ENCODE assay signal across 8 cellular contexts in genomic region chr11:9384535-9385287, GRCh38. TPM values are rescaled to one million over a fixed set of nuclear protein-coding genes. Genes with fewer than 3 reads are reported as not detected.
DNase-seq lines count a peak whose midpoint lies in the region; ATAC-seq and TF ChIP-seq lines count a peak whose summit lies in the region.

IPO7 (plus strand) TSS chr11:9384652; CDS start chr11:9384764, 112 bp downstream.

- H3K9ac ChIP-seq in iPS-18a (ENCODE audit: low read length), result peak within 1 kb of the TSS; percentile 99
- H3K9ac ChIP-seq in skeletal muscle tissue (ENCODE audit: low read depth in 1 of 3, low read length in 3 of 3), result peak within 1 kb of the TSS; percentile 97 to 98 (median 97)

- TF ChIP-seq CTCF in 22Rv1 (IDR thresholded peaks at IDR 0.05), result peak; percentile 55
- peak; percentile 63 for TF ChIP-seq CTCF in brain microvascular endothelial cell (IDR thresholded peaks at IDR 0.05; ENCODE audit: low read depth, low read length, missing control alignments)

- H3K4me1 ChIP-seq in iPS-18a (ENCODE audit: control insufficient read depth, low read depth, low read length) (peaks cover 20% of the 10 kb centered on the region), skeletal muscle tissue (ENCODE audit: control insufficient read depth in 3 of 3, insufficient read depth in 3 of 3, low read length in 3 of 3) (peaks cover 13 to 17% (median 16%) of the 10 kb centered on the region in 3 donors)

- H3K27me3 ChIP-seq in brain microvascular endothelial cell (replicated peaks), result no peaks in the 10 kb centered on the region
- H3K27me3 ChIP-seq in iPS-18a (ENCODE audit: control insufficient read depth, insufficient read depth, low read length), result no peaks in the 10 kb centered on the region
- H3K27me3 ChIP-seq in skeletal muscle tissue (ENCODE audit: control insufficient read depth in 3 of 3, insufficient read depth in 3 of 3, low read length in 3 of 3), result no peaks in the 10 kb centered on the region

- peak; percentile 65 for ATAC-seq in GM18508 (IDR thresholded peaks at IDR 0.05; ENCODE audit: insufficient read depth, unreplicated experiment)
- peak; percentile 93 for ATAC-seq in HG03025 (IDR thresholded peaks at IDR 0.05; ENCODE audit: low FRiP score, unreplicated experiment)

- no peaks in the 10 kb centered on the region for H3K36me3 ChIP-seq in brain microvascular endothelial cell (replicated peaks)
- H3K36me3 ChIP-seq in iPS-18a (ENCODE audit: control insufficient read depth, low read depth, low read length), result peaks cover 14% of the 10 kb centered on the region
- no peaks in the 10 kb centered on the region for H3K36me3 ChIP-seq in skeletal muscle tissue (ENCODE audit: control insufficient read depth in 3 of 3, insufficient read depth in 3 of 3, low read length in 3 of 3)

- H3K27ac ChIP-seq in 22Rv1 (peak within 1 kb of the TSS; percentile 96), brain microvascular endothelial cell (peak within 1 kb of the TSS; percentile 84), iPS-18a (ENCODE audit: low read length) (peak within 1 kb of the TSS; percentile 74), skeletal muscle tissue (ENCODE audit: low read depth, low read length) (peak within 1 kb of the TSS; percentile 98)

- in situ Hi-C loops in brain microvascular endothelial cell (cut with HindIII; ENCODE audit: low pct_ligation_motif_present, low sequenced_read_pairs), result no loop called here

- no peaks in the 10 kb centered on the region for H3K9me3 ChIP-seq in iPS-18a (ENCODE audit: control insufficient read depth, low read depth, low read length)
- H3K9me3 ChIP-seq in skeletal muscle tissue (ENCODE audit: control insufficient read depth in 3 of 3, low read length in 3 of 3), result no peaks in the 10 kb centered on the region

- H3K4me3 ChIP-seq in brain microvascular endothelial cell (ENCODE audit: low read depth, low read length) (peak within 1 kb of the TSS; percentile 91), iPS-18a (ENCODE audit: low read length) (peak within 1 kb of the TSS; percentile 87), skeletal muscle tissue (ENCODE audit: low read length in 3 of 3) (peak within 1 kb of the TSS; percentile 89 to 96 (median 95))

- DNase-seq in NCI-H2107 (lab: John Stamatoyannopoulos, UW), result peak; percentile 93
- DNase-seq in UCSD-AML1 (lab: John Stamatoyannopoulos, UW; ENCODE audit: unreplicated experiment), result peak; percentile 87
- peak; percentile 89 for DNase-seq in brain microvascular endothelial cell

RNA-seq across cellular contexts. Expression of gene IPO7, which starts in this region (rescaled TPM):
- 107 TPM for total RNA-seq in skeletal muscle tissue

Comparison
In these comparisons a context has a peak if more than half of its experiments do, and no peak if none do; other contexts are left out.
1. Peak in every context shown above with its lines: DNase-seq, ATAC-seq, H3K4me3 ChIP-seq and H3K27ac ChIP-seq.